In the genomic region with DNA sequence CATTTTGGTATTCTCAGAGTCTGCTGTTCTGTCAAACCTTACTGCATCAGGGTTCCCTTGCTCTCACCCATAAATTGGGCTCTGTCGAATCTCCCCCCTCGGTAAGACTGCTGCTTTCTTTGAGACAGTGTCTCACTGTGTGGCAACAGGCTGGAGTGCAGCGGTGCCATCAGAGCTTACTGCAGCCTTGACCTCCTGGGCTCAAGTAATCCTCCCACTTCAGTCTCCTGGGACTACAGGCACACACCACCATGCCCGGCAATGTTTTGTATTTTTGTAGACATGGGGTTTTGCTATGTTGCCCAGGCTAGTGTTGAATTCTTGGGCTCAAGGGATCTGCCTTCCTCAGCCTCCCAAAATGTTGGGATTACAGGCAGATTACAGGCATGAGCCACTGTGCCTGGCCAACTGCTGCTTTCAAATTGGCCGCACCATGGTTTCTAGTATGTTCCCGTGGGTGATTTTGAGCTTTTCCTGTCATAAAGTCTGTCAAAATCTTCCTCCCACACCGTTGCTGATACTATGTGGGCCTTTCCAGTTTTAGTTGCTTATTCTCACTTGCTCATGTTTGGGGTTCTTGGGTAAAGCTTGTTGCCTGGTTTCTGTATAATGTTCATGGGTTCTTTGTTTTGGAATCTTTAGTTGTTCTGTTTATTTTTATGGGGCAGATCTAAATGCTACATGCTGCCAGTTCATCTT, we compare ENCODE assay signal across 18 cellular contexts.
"Had no signal": no experiment of that assay in that cellular context is flagged by ENCODE, and none has a peak within 500 bp of the region (broad histone marks: within the 10 kb centered on the region; RNA-seq: fewer than 3 reads in every experiment).

No MANE protein-coding gene starts in this region.

- H3K27me3 ChIP-seq: breast epithelium, dorsolateral prefrontal cortex, esophagus squamous epithelium, transverse colon had no signal

- H3K4me3 Mint-ChIP-seq: activated naive CD8-positive, alpha-beta T cell treated with anti-CD3 and anti-CD28 coated beads, Interleukin-2, amount 10 ng/mL, durations not matched to agents 7 days and 5 days; naive thymus-derived CD8-positive, alpha-beta T cell had no signal

- DNase-seq: activated CD4-positive, alpha-beta T cell treated with anti-CD3 and anti-CD28 coated beads for 1 hour; activated naive CD8-positive, alpha-beta T cell treated with anti-CD3 and anti-CD28 coated beads, Interleukin-2, amount 10 ng/mL, durations not matched to agents 7 days and 5 days; aorta; esophagus squamous epithelium; foreskin fibroblast; glutamatergic neuron; islet precursor cell; mammary epithelial cell; mucosa of descending colon; naive thymus-derived CD8-positive, alpha-beta T cell; right cardiac atrium; small intestine; T-helper 9 cell; transverse colon had no signal

- H3K27ac ChIP-seq: breast epithelium, esophagus squamous epithelium, transverse colon had no signal

- H3K4me1 Mint-ChIP-seq: naive thymus-derived CD8-positive, alpha-beta T cell had no signal

- H3K27ac Mint-ChIP-seq: progenitor cell of endocrine pancreas had no signal

- ATAC-seq: left lobe of liver; mucosa of descending colon; naive thymus-derived CD8-positive, alpha-beta T cell; right cardiac atrium had no signal

- H3K9me3 Mint-ChIP-seq: activated naive CD8-positive, alpha-beta T cell treated with anti-CD3 and anti-CD28 coated beads, Interleukin-2, amount 10 ng/mL, durations not matched to agents 7 days and 5 days; naive thymus-derived CD8-positive, alpha-beta T cell had no signal

- H3K27me3 Mint-ChIP-seq: activated naive CD8-positive, alpha-beta T cell treated with anti-CD3 and anti-CD28 coated beads, Interleukin-2, amount 10 ng/mL, durations not matched to agents 7 days and 5 days; naive thymus-derived CD8-positive, alpha-beta T cell; progenitor cell of endocrine pancreas had no signal

- H3K9me3 ChIP-seq: breast epithelium, esophagus squamous epithelium, mucosa of descending colon, transverse colon had no signal

- H3K4me1 ChIP-seq: breast epithelium, esophagus squamous epithelium, transverse colon had no signal

- H3K4me3 ChIP-seq: breast epithelium, dorsolateral prefrontal cortex, esophagus squamous epithelium, mucosa of descending colon, transverse colon had no signal
